Comparison of ENCODE assay signal across 26 cellular contexts in the genomic region with DNA sequence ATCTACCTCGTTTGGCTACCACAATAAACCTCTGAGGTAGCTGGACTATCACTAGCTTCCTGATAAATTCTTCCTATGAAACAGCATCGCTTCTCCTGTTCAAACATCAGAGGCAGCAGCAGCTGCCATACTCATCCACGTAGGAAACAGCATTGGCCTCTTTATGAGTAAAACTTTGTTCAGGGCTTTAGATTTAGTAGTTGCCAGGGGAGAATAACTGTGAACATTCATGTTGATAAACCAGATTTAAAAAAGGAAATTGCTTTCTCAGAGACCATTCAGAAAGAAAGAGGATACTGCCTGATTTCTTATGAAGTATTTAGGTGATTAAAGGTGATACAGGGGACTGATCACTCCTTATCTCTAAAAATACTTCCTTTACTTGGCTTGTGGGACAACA. TPM values are rescaled to one million over a fixed set of nuclear protein-coding genes. Genes with fewer than 3 reads are reported as not detected.
DNase-seq lines count a peak whose midpoint lies in the region; ATAC-seq and TF ChIP-seq lines count a peak whose summit lies in the region.
"Had no signal": no experiment of that assay in that cellular context is flagged by ENCODE, and none has a peak within 500 bp of the region (broad histone marks: within the 10 kb centered on the region; RNA-seq: fewer than 3 reads in every experiment).

No MANE protein-coding gene starts in this region.

- TF ChIP-seq CTCF in HEK293 (tag by site-specific recombination; IDR thresholded peaks at IDR 0.05) (no peak), ascending aorta (IDR thresholded peaks at IDR 0.05) (no peak), fibroblast of mammary gland (conservative IDR thresholded peaks at IDR 0.05; ENCODE audit: control insufficient read depth, insufficient read depth, low read depth, low read length) (no peak), gastrocnemius medialis (IDR thresholded peaks at IDR 0.05 in 4 of 5, conservative IDR thresholded peaks at IDR 0.05 in 1 of 5) (no peak), nephron progenitor cell (IDR thresholded peaks at IDR 0.05) (no peak)

- no peak for DNase-seq in ascending aorta (ENCODE audit: low spot score in 2 of 2)
- peak; percentile 32 for DNase-seq in fibroblast of mammary gland (ENCODE audit: low read depth)
- no peak for DNase-seq in gastrocnemius medialis
- no peak for DNase-seq in GM03348 (ENCODE audit: low spot score)
- no peak for DNase-seq in retina
- DNase-seq in nephron progenitor cell: no peak
- DNase-seq: activated CD4-positive, alpha-beta T cell treated with anti-CD3 and anti-CD28 coated beads for 48 hours; amniotic stem cell; effector CD4-positive, alpha-beta T cell; glutamatergic neuron; GOT3; NCI-H1105; NCI-H187 treated with DMSO at 0.1 percent for 48 hours; NCI-H69; SHP77 treated with DMSO at 0.1 percent for 48 hours; sigmoid colon; stimulated activated CD4-positive, alpha-beta T cell treated with anti-CD3 and anti-CD28 coated beads, Interleukin-4, amount 100 ng/mL, for 4 hours; upper lobe of right lung had no signal

- H3K4me3 Mint-ChIP-seq in nephron progenitor cell: no peak overlapping the region
- H3K4me3 Mint-ChIP-seq: activated naive CD4-positive, alpha-beta T cell treated with anti-CD3 and anti-CD28 coated beads, Interleukin-2, amount 50 U/mL, for 24 hours had no signal

- H3K27ac Mint-ChIP-seq in nephron progenitor cell: no peak overlapping the region
- H3K27ac Mint-ChIP-seq: activated naive CD4-positive, alpha-beta T cell treated with anti-CD3 and anti-CD28 coated beads, Interleukin-2, amount 50 U/mL, for 24 hours; activated T-helper 2 cell treated with anti-CD3 and anti-CD28 coated beads, Interferon-gamma antibody, Interleukin-2, Interleukin-4, amounts not matched to agents 10 μg/mL and 5 μg/mL and 100 μg/mL, durations not matched to agents 14 hours and 24 hours and 36 hours had no signal

- in situ Hi-C loops in gastrocnemius medialis (cut with MboI; ENCODE audit: low sequenced_read_pairs in 4 of 4): no loop called here

- H3K36me3 ChIP-seq in HEK293 (ENCODE audit: control insufficient read depth in 2 of 2, insufficient read depth in 1 of 2, low read length in 2 of 2) (no peaks in the 10 kb centered on the region; a peak in 1 of 3 replicates), ascending aorta (no peaks in the 10 kb centered on the region), gastrocnemius medialis (no peaks in the 10 kb centered on the region)
- H3K36me3 ChIP-seq: breast epithelium, prostate gland, sigmoid colon, suprapubic skin, upper lobe of right lung had no signal

- H3K27ac ChIP-seq in HEK293 (ENCODE audit: extremely low read depth, low read depth, low read length) (no peak overlapping the region), ascending aorta (peak overlapping the region; percentile 36 to 52), gastrocnemius medialis (peak overlapping the region; percentile 81 to 97 (median 91))
- H3K27ac ChIP-seq: C4-2B, prostate gland, suprapubic skin, upper lobe of right lung had no signal

- intact Hi-C loops in ascending aorta (cut with DNase I) (no loop called here), gastrocnemius medialis (cut with DNase I; ENCODE audit: low total_unique reads) (loop anchor here (10.0 kb wide), 1 partner anchor 1733 kb away; a partner anchor contains a TSS)

- H3K4me3 ChIP-seq in HEK293 (ENCODE audit: low read depth, low read length) (no peak overlapping the region), ascending aorta (no peak overlapping the region), fibroblast of mammary gland (ENCODE audit: control insufficient read depth, low read depth, low read length) (no peak overlapping the region), gastrocnemius medialis (no peak overlapping the region)
- H3K4me3 ChIP-seq: breast epithelium, prostate gland, sigmoid colon, suprapubic skin, upper lobe of right lung had no signal

- ATAC-seq in gastrocnemius medialis: no peak
- no peak for ATAC-seq in GM19463 (IDR thresholded peaks at IDR 0.05; ENCODE audit: unreplicated experiment)
- ATAC-seq: upper lobe of right lung had no signal

- H3K27me3 Mint-ChIP-seq in nephron progenitor cell (ENCODE audit: low read depth, poor library complexity): no peaks in the 10 kb centered on the region
- H3K27me3 Mint-ChIP-seq: activated naive CD4-positive, alpha-beta T cell treated with anti-CD3 and anti-CD28 coated beads, Interleukin-2, amount 50 U/mL, for 24 hours had no signal

- no peak for TF ChIP-seq POLR2A in gastrocnemius medialis (IDR thresholded peaks at IDR 0.05)

- H3K27me3 ChIP-seq in ascending aorta (no peaks in the 10 kb centered on the region), gastrocnemius medialis (no peaks in the 10 kb centered on the region)
- H3K27me3 ChIP-seq: breast epithelium, sigmoid colon, suprapubic skin, upper lobe of right lung had no signal

- peaks cover 86% of the 10 kb centered on the region for H3K9me3 Mint-ChIP-seq in nephron progenitor cell
- H3K9me3 Mint-ChIP-seq: activated naive CD4-positive, alpha-beta T cell treated with anti-CD3 and anti-CD28 coated beads, Interleukin-2, amount 50 U/mL, for 24 hours had no signal

- CTCF ChIA-PET in HEK293 (lab: Yijun Ruan, JAX): no interaction called here

- H3K4me1 Mint-ChIP-seq in nephron progenitor cell: peaks cover 10% of the 10 kb centered on the region

- H3K4me1 ChIP-seq in HEK293 (ENCODE audit: control insufficient read depth, insufficient read depth, low read length) (peaks cover 14% of the 10 kb centered on the region), ascending aorta (peaks cover 0 to 20% of the 10 kb centered on the region in 2 donors), gastrocnemius medialis (peaks cover 51 to 71% of the 10 kb centered on the region in 2 donors)
- H3K4me1 ChIP-seq: breast epithelium, prostate gland had no signal

- H3K9me3 ChIP-seq in HEK293 (ENCODE audit: control insufficient read depth, insufficient read depth, low read depth, low read length): no peaks in the 10 kb centered on the region
- H3K9me3 ChIP-seq in ascending aorta: no peaks in the 10 kb centered on the region
- no peaks in the 10 kb centered on the region for H3K9me3 ChIP-seq in gastrocnemius medialis
- H3K9me3 ChIP-seq: breast epithelium, prostate gland, sigmoid colon, suprapubic skin, upper lobe of right lung had no signal

- POLR2A ChIA-PET in HEK293 (lab: Yijun Ruan, JAX): no interaction called here

- peaks cover 89% of the 10 kb centered on the region for H3K36me3 Mint-ChIP-seq in nephron progenitor cell (ENCODE audit: low read depth)

TF ChIP-seq in HEK293, 187 proteins besides CTCF, POLR2A, EP300 and RAD21:
- TF ChIP-seq, protein P1, sequence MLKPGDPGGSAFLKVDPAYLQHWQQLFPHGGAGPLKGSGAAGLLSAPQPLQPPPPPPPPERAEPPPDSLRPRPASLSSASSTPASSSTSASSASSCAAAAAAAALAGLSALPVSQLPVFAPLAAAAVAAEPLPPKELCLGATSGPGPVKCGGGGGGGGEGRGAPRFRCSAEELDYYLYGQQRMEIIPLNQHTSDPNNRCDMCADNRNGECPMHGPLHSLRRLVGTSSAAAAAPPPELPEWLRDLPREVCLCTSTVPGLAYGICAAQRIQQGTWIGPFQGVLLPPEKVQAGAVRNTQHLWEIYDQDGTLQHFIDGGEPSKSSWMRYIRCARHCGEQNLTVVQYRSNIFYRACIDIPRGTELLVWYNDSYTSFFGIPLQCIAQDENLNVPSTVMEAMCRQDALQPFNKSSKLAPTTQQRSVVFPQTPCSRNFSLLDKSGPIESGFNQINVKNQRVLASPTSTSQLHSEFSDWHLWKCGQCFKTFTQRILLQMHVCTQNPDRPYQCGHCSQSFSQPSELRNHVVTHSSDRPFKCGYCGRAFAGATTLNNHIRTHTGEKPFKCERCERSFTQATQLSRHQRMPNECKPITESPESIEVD (tag by site-specific recombination; IDR thresholded peaks at IDR 0.05): 0 out of 2 replicates have a peak, but pooled peaks have one; percentile 19
- TF ChIP-seq ZNF366 (tag by site-specific recombination; conservative IDR thresholded peaks at IDR 0.05): no peak

RNA-seq across cellular contexts. Expression of a gene that starts 7.2 kb away (rescaled TPM):
- total RNA-seq in ascending aorta (30.9 TPM), gastrocnemius medialis (10 to 100 TPM; 13.8 to 36.9 (median 31.1) TPM)

RNA-seq across cellular contexts. Expression of a gene that starts 7.9 kb away (rescaled TPM):
- total RNA-seq in ascending aorta: 97.1 TPM
- 10 to 100 TPM; 12.3 to 33.9 (median 26.1) TPM for total RNA-seq in gastrocnemius medialis
